Comparison of ENCODE assay signal across 1 cellular context in genomic region chr2:241516520-241516965, GRCh38.
TF ChIP-seq lines count a peak whose summit lies in the region.

No MANE protein-coding gene starts in this region.

TF ChIP-seq in IMR-90, 13 proteins besides CTCF, POLR2A, EP300 and RAD21:
- no peak for TF ChIP-seq ELK1 (IDR thresholded peaks at IDR 0.05; ENCODE audit: borderline replicate concordance, low read depth, low read length)
- no peak for TF ChIP-seq CEBPB (IDR thresholded peaks at IDR 0.05; ENCODE audit: low read depth, low read length)
- no peak for TF ChIP-seq MAZ (IDR thresholded peaks at IDR 0.05; ENCODE audit: borderline replicate concordance, low read depth, low read length)
- no peak for TF ChIP-seq MAFK (IDR thresholded peaks at IDR 0.05; ENCODE audit: low read depth, low read length)
- TF ChIP-seq FOS (IDR thresholded peaks at IDR 0.05; ENCODE audit: low read depth, low read length): no peak
